In genomic region chr14:60656755-60657608, GRCh38 we compare ENCODE assay signal across 8 cellular contexts. TPM values are rescaled to one million over a fixed set of nuclear protein-coding genes. Genes with fewer than 3 reads are reported as not detected.
A peak's percentile ranks its signal among the peaks of the same experiment; 100 is the strongest.
DNase-seq lines count a peak whose midpoint lies in the region; ATAC-seq and TF ChIP-seq lines count a peak whose summit lies in the region.

No MANE protein-coding gene starts in this region.

- H3K4me1 ChIP-seq in BE2C (peaks cover 4% of the 10 kb centered on the region; the same call in 1 of the 2 replicates), gastroesophageal sphincter (peaks cover 0 to 41% (median 0%) of the 10 kb centered on the region in 3 donors), ovary (ENCODE audit: insufficient read depth) (peaks cover 4% of the 10 kb centered on the region)

- H3K27me3 ChIP-seq in BE2C = peaks cover 79% of the 10 kb centered on the region
- peaks cover 94% of the 10 kb centered on the region for H3K27me3 ChIP-seq in gastroesophageal sphincter
- peaks cover 3% of the 10 kb centered on the region for H3K27me3 ChIP-seq in ovary

- H3K4me3 Mint-ChIP-seq in activated CD4-positive, alpha-beta memory T cell treated with anti-CD3 and anti-CD28 coated beads, Interleukin-2, amount 10 ng/mL, durations not matched to agents 7 days and 5 days = peak overlapping the region; percentile 80

- H3K9me3 Mint-ChIP-seq in activated CD4-positive, alpha-beta memory T cell treated with anti-CD3 and anti-CD28 coated beads, Interleukin-2, amount 10 ng/mL, durations not matched to agents 7 days and 5 days = no peaks in the 10 kb centered on the region

- peak; percentile 56 for TF ChIP-seq CTCF in BE2C (IDR thresholded peaks at IDR 0.05; ENCODE audit: low read depth, low read length)
- TF ChIP-seq CTCF in gastroesophageal sphincter (IDR thresholded peaks at IDR 0.05) = peak in 1 of 4 experiments; percentile 55
- peak in 1 of 3 donors; percentile 14 for TF ChIP-seq CTCF in ovary (IDR thresholded peaks at IDR 0.05)

- H3K9me3 ChIP-seq in BE2C (no peaks in the 10 kb centered on the region), gastroesophageal sphincter (no peaks in the 10 kb centered on the region), ovary (peaks cover 0 to 5% of the 10 kb centered on the region in 2 donors)

- H3K27ac ChIP-seq in gastroesophageal sphincter (peak overlapping the region in 1 of 4 donors; percentile 47), ovary (no peak overlapping the region)

- no peak for TF ChIP-seq POLR2A in gastroesophageal sphincter (IDR thresholded peaks at IDR 0.05)
- TF ChIP-seq POLR2A in ovary (IDR thresholded peaks at IDR 0.05) = no peak

- H3K27me3 Mint-ChIP-seq in activated CD4-positive, alpha-beta memory T cell treated with anti-CD3 and anti-CD28 coated beads, Interleukin-2, amount 10 ng/mL, durations not matched to agents 7 days and 5 days = peaks cover 82% of the 10 kb centered on the region

- intact Hi-C loops in ovary (cut with DNase I) = loop anchor here in 1 of 4 donors (10.0 kb wide), 1 partner anchor 598 kb away; no protein-coding TSS in a partner anchor

- POLR2A ChIA-PET in activated CD4-positive, alpha-beta memory T cell treated with anti-CD3 and anti-CD28 coated beads, Interleukin-2, amount 10 ng/mL, durations not matched to agents 7 days and 5 days (lab: Charles Lee) = interaction anchor here (0.8 to 1.4 kb wide), 3 partner anchors 9 to 323 kb away, joined by 3 to 5 read pairs (median 3); no protein-coding TSS in a partner anchor

- 0% methylated on average over 3 to 23 of the region's 88 CpGs for WGBS in gastroesophageal sphincter (ENCODE audit: low coverage in 1 of 2), 2 donors
- 1 to 2% (median 1%) methylated on average over 74 to 88 of the region's 88 CpGs for WGBS in ovary, 3 donors

- H3K4me1 Mint-ChIP-seq in activated CD4-positive, alpha-beta memory T cell treated with anti-CD3 and anti-CD28 coated beads, Interleukin-2, amount 10 ng/mL, durations not matched to agents 7 days and 5 days = peaks cover 55% of the 10 kb centered on the region

- no peak for TF ChIP-seq EP300 in gastroesophageal sphincter (IDR thresholded peaks at IDR 0.05)
- no peak for TF ChIP-seq EP300 in ovary (IDR thresholded peaks at IDR 0.05)

- ATAC-seq in GM18498 (IDR thresholded peaks at IDR 0.05; ENCODE audit: unreplicated experiment) (peak; percentile 86), HG02678 (IDR thresholded peaks at IDR 0.05; ENCODE audit: unreplicated experiment) (peak; percentile 84), gastroesophageal sphincter (peak; percentile 46)

- no peak overlapping the region for H3K27ac Mint-ChIP-seq in activated CD4-positive, alpha-beta memory T cell treated with anti-CD3 and anti-CD28 coated beads, Interleukin-2, amount 10 ng/mL, durations not matched to agents 7 days and 5 days

- peaks cover 16% of the 10 kb centered on the region for H3K36me3 Mint-ChIP-seq in activated CD4-positive, alpha-beta memory T cell treated with anti-CD3 and anti-CD28 coated beads, Interleukin-2, amount 10 ng/mL, durations not matched to agents 7 days and 5 days (ENCODE audit: low read depth)

- DNase-seq in BE2C (peak; percentile 57), NCI-H1092 (lab: John Stamatoyannopoulos, UW) (peak; percentile 60), ovary (peak in 4 of 5 donors; percentile 49 to 70 (median 60)), middle frontal gyrus (ENCODE audit: extremely low spot score, low spot score) (no peak)
- peak; percentile 47 for DNase-seq in activated CD4-positive, alpha-beta memory T cell treated with anti-CD3 and anti-CD28 coated beads, Interleukin-2, amount 10 ng/mL, durations not matched to agents 7 days and 5 days

- CTCF ChIA-PET in activated CD4-positive, alpha-beta memory T cell treated with anti-CD3 and anti-CD28 coated beads, Interleukin-2, amount 10 ng/mL, durations not matched to agents 7 days and 5 days (lab: Charles Lee) = interaction anchor here (0.5 to 1.6 kb wide), 9 partner anchors 12 to 595 kb away, joined by 3 to 4 read pairs (median 3); partner anchors contain the start of genes SLC38A6 and TRMT5

- H3K36me3 ChIP-seq in BE2C (no peaks in the 10 kb centered on the region), gastroesophageal sphincter (no peaks in the 10 kb centered on the region), ovary (no peaks in the 10 kb centered on the region)

- H3K4me3 ChIP-seq in BE2C (ENCODE audit: low read depth, low read length) = peak overlapping the region; percentile 80
- peak overlapping the region; percentile 36 to 53 for H3K4me3 ChIP-seq in gastroesophageal sphincter
- peak overlapping the region; percentile 46 for H3K4me3 ChIP-seq in ovary

RNA-seq across cellular contexts. Expression of gene SIX1, which starts 7.7 kb away (rescaled TPM):
- not detected for polyA plus RNA-seq in BE2C (2012; ENCODE audit: insufficient read depth, insufficient read length, low read depth)
- total RNA-seq in activated CD4-positive, alpha-beta memory T cell treated with anti-CD3 and anti-CD28 coated beads, Interleukin-2, amount 10 ng/mL, durations not matched to agents 7 days and 5 days = 1 to 10 TPM; 1.3 to 1.4 TPM
- total RNA-seq in gastroesophageal sphincter (1 to 10 TPM in 1 of 4 donors, under 1 TPM in 3; 0.42 to 1.4 (median 0.70) TPM), ovary (under 1 TPM in 6 of 7 donors, not detected in 1; 0.07 to 0.60 (median 0.19) TPM)
- polyA plus RNA-seq in ovary = under 1 TPM; 0.06 to 0.92 TPM
